10 cellular contexts compared by ENCODE assay signal in genomic region chr19:58096884-58097283, GRCh38. TPM values are rescaled to one million over a fixed set of nuclear protein-coding genes. Genes with fewer than 3 reads are reported as not detected.
DNase-seq lines count a peak whose midpoint lies in the region; ATAC-seq and TF ChIP-seq lines count a peak whose summit lies in the region.
"Had no signal": no experiment of that assay in that cellular context is flagged by ENCODE, and none has a peak within 500 bp of the region (broad histone marks: within the 10 kb centered on the region; RNA-seq: fewer than 3 reads in every experiment).

No MANE protein-coding gene starts in this region.

- DNase-seq in Calu3 = no peak
- DNase-seq in T-helper 17 cell = no peak
- no peak for DNase-seq in fibroblast of the aortic adventitia (ENCODE audit: low read depth)
- DNase-seq in progenitor cell of endocrine pancreas (ENCODE audit: low spot score, unreplicated experiment) = no peak
- DNase-seq in stimulated activated CD4-positive, alpha-beta T cell treated with anti-CD3 and anti-CD28 coated beads, Interleukin-4, amount 100 ng/mL, for 4 hours = no peak
- no peak for DNase-seq in MV-4-11 (lab: John Stamatoyannopoulos, UW)
- no peak for DNase-seq in left colon
- DNase-seq: NCI-H510A treated with DMSO at 0.1 percent for 48 hours had no signal

- H3K4me3 Mint-ChIP-seq in Calu3 (ENCODE audit: low read depth, unreplicated experiment) = peak overlapping the region; percentile 79
- peak overlapping the region; percentile 82 for H3K4me3 Mint-ChIP-seq in T-helper 17 cell
- H3K4me3 Mint-ChIP-seq in progenitor cell of endocrine pancreas (ENCODE audit: low read depth) = peak overlapping the region; percentile 86

- no peak overlapping the region for H3K27ac Mint-ChIP-seq in Calu3 (ENCODE audit: unreplicated experiment)
- peak overlapping the region; percentile 94 for H3K27ac Mint-ChIP-seq in T-helper 17 cell
- peak overlapping the region; percentile 92 for H3K27ac Mint-ChIP-seq in progenitor cell of endocrine pancreas

- H3K9me3 Mint-ChIP-seq in Calu3 (ENCODE audit: low read depth, unreplicated experiment) = peaks cover 15% of the 10 kb centered on the region
- H3K9me3 Mint-ChIP-seq in progenitor cell of endocrine pancreas (ENCODE audit: low read depth) = peaks cover 4% of the 10 kb centered on the region

- H3K27me3 Mint-ChIP-seq in Calu3 (ENCODE audit: unreplicated experiment) = no peaks in the 10 kb centered on the region
- H3K27me3 Mint-ChIP-seq in T-helper 17 cell = no peaks in the 10 kb centered on the region
- no peaks in the 10 kb centered on the region for H3K27me3 Mint-ChIP-seq in progenitor cell of endocrine pancreas

- H3K9me3 ChIP-seq in T-helper 17 cell (ENCODE audit: control insufficient read depth, low read length, poor library complexity, severe bottlenecking) = peaks cover 15% of the 10 kb centered on the region
- H3K9me3 ChIP-seq: pancreas had no signal

- peaks cover 11% of the 10 kb centered on the region for H3K4me1 Mint-ChIP-seq in Calu3 (ENCODE audit: low read depth, unreplicated experiment)
- peaks cover 5% of the 10 kb centered on the region for H3K4me1 Mint-ChIP-seq in T-helper 17 cell
- peaks cover 10% of the 10 kb centered on the region for H3K4me1 Mint-ChIP-seq in progenitor cell of endocrine pancreas (ENCODE audit: low read depth)

- peak overlapping the region; percentile 79 for H3K4me3 ChIP-seq in fibroblast of the aortic adventitia (ENCODE audit: low read depth, low read length)

- no peak for TF ChIP-seq CTCF in Calu3 (IDR thresholded peaks at IDR 0.05; ENCODE audit: unreplicated experiment)
- TF ChIP-seq CTCF in fibroblast of the aortic adventitia (IDR thresholded peaks at IDR 0.05; ENCODE audit: insufficient read depth, low read length) = no peak
- TF ChIP-seq CTCF in progenitor cell of endocrine pancreas (IDR thresholded peaks at IDR 0.05; ENCODE audit: unreplicated experiment) = no peak

- no peak for ATAC-seq in T-helper 17 cell
- no peak for ATAC-seq in HG02759 (IDR thresholded peaks at IDR 0.05; ENCODE audit: unreplicated experiment)
- no peak for ATAC-seq in left colon
- ATAC-seq: pancreas had no signal

- H3K36me3 Mint-ChIP-seq in Calu3 (ENCODE audit: insufficient read depth, unreplicated experiment) (peaks cover 36% of the 10 kb centered on the region), T-helper 17 cell (ENCODE audit: low read depth) (peaks cover 3% of the 10 kb centered on the region), progenitor cell of endocrine pancreas (ENCODE audit: insufficient read depth) (peaks cover 16% of the 10 kb centered on the region)

- BruUV-seq in Calu3 (replicated peaks; lab: Mats Ljungman, UMichigan) = TSS peak; percentile 27

- CTCF ChIA-PET in Calu3 (lab: Charles Lee) = no interaction called here

- intact Hi-C loops in Calu3 (cut with micrococcal nuclease; ENCODE audit: unreplicated experiment) = no loop called here
- intact Hi-C loops in left colon (cut with DNase I, micrococcal nuclease) = no loop called here

RNA-seq across cellular contexts. Expression of gene ZSCAN18, which starts 1.1 kb away (rescaled TPM):
- total RNA-seq in Calu3 (2022) (45.3 and 45.8 TPM in 2 replicates), T-helper 17 cell (10 to 100 TPM; 29.3 to 30.7 TPM), fibroblast of the aortic adventitia (ENCODE audit: low replicate concordance) (7.6 and 50.7 TPM in 2 replicates), progenitor cell of endocrine pancreas (111 and 118 TPM in 2 replicates), left colon (10 to 100 TPM; 19.8 to 22.6 TPM)

RNA-seq across cellular contexts. Expression of gene ZNF135, which starts 37.8 kb away (rescaled TPM):
- total RNA-seq in Calu3 (2022) = not detected in 2 replicates
- under 1 TPM; 0.16 to 0.57 TPM for total RNA-seq in T-helper 17 cell
- total RNA-seq in fibroblast of the aortic adventitia (ENCODE audit: low replicate concordance) = 2.2 and 4.3 TPM in 2 replicates
- total RNA-seq in progenitor cell of endocrine pancreas = 17.3 and 17.9 TPM in 2 replicates
- total RNA-seq in left colon = 1 to 10 TPM; 1.1 to 1.2 TPM

RNA-seq across cellular contexts. Expression of gene ZNF329, which starts 53.7 kb away (rescaled TPM):
- total RNA-seq in Calu3 (2022) (9.5 and 11.2 TPM in 2 replicates), T-helper 17 cell (10 to 100 TPM; 10.8 to 12.5 TPM), fibroblast of the aortic adventitia (ENCODE audit: low replicate concordance) (8.7 and 13.6 TPM in 2 replicates), progenitor cell of endocrine pancreas (15.3 and 17.0 TPM in 2 replicates), left colon (1 to 10 TPM; 3.1 to 3.9 TPM)
